In the genomic region with DNA sequence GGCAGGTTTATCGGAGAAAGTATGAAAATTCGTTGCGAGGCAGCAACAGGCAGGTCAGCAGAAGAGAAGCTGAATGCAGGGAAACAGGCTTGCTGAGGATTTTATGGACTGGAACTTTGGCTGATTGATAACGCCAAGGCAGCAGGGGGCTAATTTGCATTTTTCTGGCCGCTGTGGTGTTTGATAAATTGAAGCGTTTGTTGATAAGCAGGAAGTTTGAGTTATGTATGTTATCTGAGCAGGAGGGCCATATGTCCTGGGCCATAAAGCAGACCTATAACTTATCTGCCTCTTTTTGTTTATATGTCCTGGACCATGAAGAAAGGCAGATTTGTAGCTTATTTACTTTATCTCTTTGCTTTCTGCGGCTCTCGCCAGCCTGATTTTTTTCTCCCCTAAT, we compare ENCODE assay signal across 1 cellular context.
TF ChIP-seq lines count a peak whose summit lies in the region.

No MANE protein-coding gene starts in this region.

TF ChIP-seq in K562, 482 proteins besides CTCF, POLR2A, EP300 and RAD21 (continued from another document and continues in another):
- TF ChIP-seq ZBTB40 (IDR thresholded peaks at IDR 0.05) (no peak), ZBTB40 (CRISPR knock-in tag; IDR thresholded peaks at IDR 0.05) (no peak), OTX1 (CRISPR knock-in tag; IDR thresholded peaks at IDR 0.05) (no peak), RBM15 (IDR thresholded peaks at IDR 0.05; ENCODE audit: insufficient read depth, low read length) (no peak), ZNF143 (CRISPR knock-in tag; IDR thresholded peaks at IDR 0.05) (no peak), ZNF830 (CRISPR knock-in tag; IDR thresholded peaks at IDR 0.05) (no peak), POLR3G (IDR thresholded peaks at IDR 0.05; ENCODE audit: extremely low read depth, insufficient read length, insufficient replicate concordance) (no peak), DMBX1 (CRISPR knock-in tag; IDR thresholded peaks at IDR 0.05; ENCODE audit: borderline replicate concordance) (no peak), DACH1 (IDR thresholded peaks at IDR 0.05; ENCODE audit: partially characterized antibody) (no peak), SNIP1 (IDR thresholded peaks at IDR 0.05; ENCODE audit: low read depth) (no peak), SAFB (IDR thresholded peaks at IDR 0.05; ENCODE audit: borderline replicate concordance, low read depth, low read length) (no peak), HNRNPL (IDR thresholded peaks at IDR 0.05; ENCODE audit: low read depth, low read length) (no peak), GTF2A2 (tag; IDR thresholded peaks at IDR 0.05) (no peak), ATF7 (IDR thresholded peaks at IDR 0.05) (no peak), PHF20 (IDR thresholded peaks at IDR 0.05; ENCODE audit: partially characterized antibody) (no peak), MTA3 (IDR thresholded peaks at IDR 0.05; ENCODE audit: borderline replicate concordance) (no peak), HDAC8 (tag; IDR thresholded peaks at IDR 0.05) (no peak), EWSR1 (IDR thresholded peaks at IDR 0.05; ENCODE audit: borderline replicate concordance, low read depth, partially characterized antibody) (no peak), SMAD3 (CRISPR knock-in tag; conservative IDR thresholded peaks at IDR 0.05) (no peak), MXI1 (IDR thresholded peaks at IDR 0.05; ENCODE audit: low read depth, low read length) (no peak), FOXA3 (CRISPR knock-in tag; conservative IDR thresholded peaks at IDR 0.05 in 1 of 2, IDR thresholded peaks at IDR 0.05 in 1 of 2) (no peak)
- TF ChIP-seq, protein P1, sequence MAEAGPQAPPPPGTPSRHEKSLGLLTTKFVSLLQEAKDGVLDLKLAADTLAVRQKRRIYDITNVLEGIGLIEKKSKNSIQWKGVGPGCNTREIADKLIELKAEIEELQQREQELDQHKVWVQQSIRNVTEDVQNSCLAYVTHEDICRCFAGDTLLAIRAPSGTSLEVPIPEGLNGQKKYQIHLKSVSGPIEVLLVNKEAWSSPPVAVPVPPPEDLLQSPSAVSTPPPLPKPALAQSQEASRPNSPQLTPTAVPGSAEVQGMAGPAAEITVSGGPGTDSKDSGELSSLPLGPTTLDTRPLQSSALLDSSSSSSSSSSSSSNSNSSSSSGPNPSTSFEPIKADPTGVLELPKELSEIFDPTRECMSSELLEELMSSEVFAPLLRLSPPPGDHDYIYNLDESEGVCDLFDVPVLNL (CRISPR knock-in tag; IDR thresholded peaks at IDR 0.05; ENCODE audit: low read depth): no peak
- TF ChIP-seq, protein P2, sequence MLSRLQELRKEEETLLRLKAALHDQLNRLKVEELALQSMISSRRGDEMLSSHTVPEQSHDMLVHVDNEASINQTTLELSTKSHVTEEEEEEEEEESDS (CRISPR knock-in tag; IDR thresholded peaks at IDR 0.05): no peak
- TF ChIP-seq, protein P3, sequence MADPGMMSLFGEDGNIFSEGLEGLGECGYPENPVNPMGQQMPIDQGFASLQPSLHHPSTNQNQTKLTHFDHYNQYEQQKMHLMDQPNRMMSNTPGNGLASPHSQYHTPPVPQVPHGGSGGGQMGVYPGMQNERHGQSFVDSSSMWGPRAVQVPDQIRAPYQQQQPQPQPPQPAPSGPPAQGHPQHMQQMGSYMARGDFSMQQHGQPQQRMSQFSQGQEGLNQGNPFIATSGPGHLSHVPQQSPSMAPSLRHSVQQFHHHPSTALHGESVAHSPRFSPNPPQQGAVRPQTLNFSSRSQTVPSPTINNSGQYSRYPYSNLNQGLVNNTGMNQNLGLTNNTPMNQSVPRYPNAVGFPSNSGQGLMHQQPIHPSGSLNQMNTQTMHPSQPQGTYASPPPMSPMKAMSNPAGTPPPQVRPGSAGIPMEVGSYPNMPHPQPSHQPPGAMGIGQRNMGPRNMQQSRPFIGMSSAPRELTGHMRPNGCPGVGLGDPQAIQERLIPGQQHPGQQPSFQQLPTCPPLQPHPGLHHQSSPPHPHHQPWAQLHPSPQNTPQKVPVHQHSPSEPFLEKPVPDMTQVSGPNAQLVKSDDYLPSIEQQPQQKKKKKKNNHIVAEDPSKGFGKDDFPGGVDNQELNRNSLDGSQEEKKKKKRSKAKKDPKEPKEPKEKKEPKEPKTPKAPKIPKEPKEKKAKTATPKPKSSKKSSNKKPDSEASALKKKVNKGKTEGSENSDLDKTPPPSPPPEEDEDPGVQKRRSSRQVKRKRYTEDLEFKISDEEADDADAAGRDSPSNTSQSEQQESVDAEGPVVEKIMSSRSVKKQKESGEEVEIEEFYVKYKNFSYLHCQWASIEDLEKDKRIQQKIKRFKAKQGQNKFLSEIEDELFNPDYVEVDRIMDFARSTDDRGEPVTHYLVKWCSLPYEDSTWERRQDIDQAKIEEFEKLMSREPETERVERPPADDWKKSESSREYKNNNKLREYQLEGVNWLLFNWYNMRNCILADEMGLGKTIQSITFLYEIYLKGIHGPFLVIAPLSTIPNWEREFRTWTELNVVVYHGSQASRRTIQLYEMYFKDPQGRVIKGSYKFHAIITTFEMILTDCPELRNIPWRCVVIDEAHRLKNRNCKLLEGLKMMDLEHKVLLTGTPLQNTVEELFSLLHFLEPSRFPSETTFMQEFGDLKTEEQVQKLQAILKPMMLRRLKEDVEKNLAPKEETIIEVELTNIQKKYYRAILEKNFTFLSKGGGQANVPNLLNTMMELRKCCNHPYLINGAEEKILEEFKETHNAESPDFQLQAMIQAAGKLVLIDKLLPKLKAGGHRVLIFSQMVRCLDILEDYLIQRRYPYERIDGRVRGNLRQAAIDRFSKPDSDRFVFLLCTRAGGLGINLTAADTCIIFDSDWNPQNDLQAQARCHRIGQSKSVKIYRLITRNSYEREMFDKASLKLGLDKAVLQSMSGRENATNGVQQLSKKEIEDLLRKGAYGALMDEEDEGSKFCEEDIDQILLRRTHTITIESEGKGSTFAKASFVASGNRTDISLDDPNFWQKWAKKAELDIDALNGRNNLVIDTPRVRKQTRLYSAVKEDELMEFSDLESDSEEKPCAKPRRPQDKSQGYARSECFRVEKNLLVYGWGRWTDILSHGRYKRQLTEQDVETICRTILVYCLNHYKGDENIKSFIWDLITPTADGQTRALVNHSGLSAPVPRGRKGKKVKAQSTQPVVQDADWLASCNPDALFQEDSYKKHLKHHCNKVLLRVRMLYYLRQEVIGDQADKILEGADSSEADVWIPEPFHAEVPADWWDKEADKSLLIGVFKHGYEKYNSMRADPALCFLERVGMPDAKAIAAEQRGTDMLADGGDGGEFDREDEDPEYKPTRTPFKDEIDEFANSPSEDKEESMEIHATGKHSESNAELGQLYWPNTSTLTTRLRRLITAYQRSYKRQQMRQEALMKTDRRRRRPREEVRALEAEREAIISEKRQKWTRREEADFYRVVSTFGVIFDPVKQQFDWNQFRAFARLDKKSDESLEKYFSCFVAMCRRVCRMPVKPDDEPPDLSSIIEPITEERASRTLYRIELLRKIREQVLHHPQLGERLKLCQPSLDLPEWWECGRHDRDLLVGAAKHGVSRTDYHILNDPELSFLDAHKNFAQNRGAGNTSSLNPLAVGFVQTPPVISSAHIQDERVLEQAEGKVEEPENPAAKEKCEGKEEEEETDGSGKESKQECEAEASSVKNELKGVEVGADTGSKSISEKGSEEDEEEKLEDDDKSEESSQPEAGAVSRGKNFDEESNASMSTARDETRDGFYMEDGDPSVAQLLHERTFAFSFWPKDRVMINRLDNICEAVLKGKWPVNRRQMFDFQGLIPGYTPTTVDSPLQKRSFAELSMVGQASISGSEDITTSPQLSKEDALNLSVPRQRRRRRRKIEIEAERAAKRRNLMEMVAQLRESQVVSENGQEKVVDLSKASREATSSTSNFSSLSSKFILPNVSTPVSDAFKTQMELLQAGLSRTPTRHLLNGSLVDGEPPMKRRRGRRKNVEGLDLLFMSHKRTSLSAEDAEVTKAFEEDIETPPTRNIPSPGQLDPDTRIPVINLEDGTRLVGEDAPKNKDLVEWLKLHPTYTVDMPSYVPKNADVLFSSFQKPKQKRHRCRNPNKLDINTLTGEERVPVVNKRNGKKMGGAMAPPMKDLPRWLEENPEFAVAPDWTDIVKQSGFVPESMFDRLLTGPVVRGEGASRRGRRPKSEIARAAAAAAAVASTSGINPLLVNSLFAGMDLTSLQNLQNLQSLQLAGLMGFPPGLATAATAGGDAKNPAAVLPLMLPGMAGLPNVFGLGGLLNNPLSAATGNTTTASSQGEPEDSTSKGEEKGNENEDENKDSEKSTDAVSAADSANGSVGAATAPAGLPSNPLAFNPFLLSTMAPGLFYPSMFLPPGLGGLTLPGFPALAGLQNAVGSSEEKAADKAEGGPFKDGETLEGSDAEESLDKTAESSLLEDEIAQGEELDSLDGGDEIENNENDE (IDR thresholded peaks at IDR 0.05; ENCODE audit: low read depth, low read length): no peak
- TF ChIP-seq, protein P4, sequence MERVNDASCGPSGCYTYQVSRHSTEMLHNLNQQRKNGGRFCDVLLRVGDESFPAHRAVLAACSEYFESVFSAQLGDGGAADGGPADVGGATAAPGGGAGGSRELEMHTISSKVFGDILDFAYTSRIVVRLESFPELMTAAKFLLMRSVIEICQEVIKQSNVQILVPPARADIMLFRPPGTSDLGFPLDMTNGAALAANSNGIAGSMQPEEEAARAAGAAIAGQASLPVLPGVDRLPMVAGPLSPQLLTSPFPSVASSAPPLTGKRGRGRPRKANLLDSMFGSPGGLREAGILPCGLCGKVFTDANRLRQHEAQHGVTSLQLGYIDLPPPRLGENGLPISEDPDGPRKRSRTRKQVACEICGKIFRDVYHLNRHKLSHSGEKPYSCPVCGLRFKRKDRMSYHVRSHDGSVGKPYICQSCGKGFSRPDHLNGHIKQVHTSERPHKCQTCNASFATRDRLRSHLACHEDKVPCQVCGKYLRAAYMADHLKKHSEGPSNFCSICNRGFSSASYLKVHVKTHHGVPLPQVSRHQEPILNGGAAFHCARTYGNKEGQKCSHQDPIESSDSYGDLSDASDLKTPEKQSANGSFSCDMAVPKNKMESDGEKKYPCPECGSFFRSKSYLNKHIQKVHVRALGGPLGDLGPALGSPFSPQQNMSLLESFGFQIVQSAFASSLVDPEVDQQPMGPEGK (CRISPR knock-in tag; IDR thresholded peaks at IDR 0.05; ENCODE audit: borderline replicate concordance): no peak
